3 cellular contexts compared by ENCODE assay signal in genomic region chr1:16918936-16919665, GRCh38. TPM values are rescaled to one million over a fixed set of nuclear protein-coding genes. Genes with fewer than 3 reads are reported as not detected.
"Had no signal": no experiment of that assay in that cellular context is flagged by ENCODE, and none has a peak within 500 bp of the region (broad histone marks: within the 10 kb centered on the region; RNA-seq: fewer than 3 reads in every experiment).

No MANE protein-coding gene starts in this region.

RNA-seq across cellular contexts. Expression of gene RNU1-2, which starts 23.3 kb away (rescaled TPM):
- total RNA-seq: osteoblast had no signal
- polyA plus RNA-seq: right cardiac atrium, sigmoid colon had no signal
